ENCODE assay signal across 8 cellular contexts in genomic region chr1:144045751-144046530, GRCh38.
DNase-seq lines count a peak whose midpoint lies in the region; ATAC-seq and TF ChIP-seq lines count a peak whose summit lies in the region.
"Not testable (repeated sequence)": the region's sequence is repeated elsewhere in the genome, so short reads cannot be mapped to it uniquely, and the experiment has no call there.

No MANE protein-coding gene starts in this region.

- 0 out of 2 replicates have a peak, but pooled peaks have one; percentile 7 for TF ChIP-seq CTCF in LNCaP clone FGC (IDR thresholded peaks at IDR 0.05; ENCODE audit: control insufficient read depth, extremely low read depth, insufficient read depth)
- TF ChIP-seq CTCF in fibroblast of lung (conservative IDR thresholded peaks at IDR 0.05 in 1 of 2, IDR thresholded peaks at IDR 0.05 in 1 of 2; ENCODE audit: low read depth in 1 of 2, low read length in 2 of 2) = not testable (repeated sequence)

- POLR2A ChIA-PET in activated naive CD8-positive, alpha-beta T cell treated with anti-CD3 and anti-CD28 coated beads, Interleukin-2, amount 10 ng/mL, durations not matched to agents 7 days and 5 days (lab: Charles Lee) = not testable (repeated sequence)

- H3K4me3 ChIP-seq in CD4-positive, CD25-positive, alpha-beta regulatory T cell (ENCODE audit: low read depth, low read length); LNCaP clone FGC (ENCODE audit: low read depth, low read length); fibroblast of lung (replicated peaks in 1 of 4; ENCODE audit: control extremely low read depth in 1 of 4, insufficient read depth in 1 of 4, low read depth in 3 of 4, low read length in 4 of 4): not testable (repeated sequence)

- DNase-seq in CD4-positive, CD25-positive, alpha-beta regulatory T cell = peak in 2 of 3 donors; percentile 19 to 35
- not testable (repeated sequence) for DNase-seq in LNCaP clone FGC (ENCODE audit: low read depth); left lobe of liver (ENCODE audit: low spot score)
- peak; percentile 42 for DNase-seq in activated CD4-positive, alpha-beta T cell treated with anti-CD3 and anti-CD28 coated beads for 48 hours
- peak; percentile 30 for DNase-seq in activated naive CD8-positive, alpha-beta T cell treated with anti-CD3 and anti-CD28 coated beads, Interleukin-2, amount 10 ng/mL, durations not matched to agents 7 days and 5 days
- DNase-seq in fibroblast of lung (ENCODE audit: low read depth in 2 of 2) = peak; percentile 24 to 35
- peak in 2 of 3 donors; percentile 5 to 8 for DNase-seq in stimulated activated CD4-positive, alpha-beta T cell treated with anti-CD3 and anti-CD28 coated beads, Interleukin-12 subunit alpha, Interleukin-12 subunit beta, amount 100 ng/mL, for 48 hours (ENCODE audit: low read depth in 2 of 3, low spot score in 1 of 3)

- H3K79me2 ChIP-seq in fibroblast of lung (ENCODE audit: control insufficient read depth, insufficient read depth, low read length) = not testable (repeated sequence)

- not testable (repeated sequence) for H3K4me2 ChIP-seq in fibroblast of lung (ENCODE audit: extremely low read depth, insufficient read depth, low read length)

- not testable (repeated sequence) for H4K20me1 ChIP-seq in fibroblast of lung (ENCODE audit: control insufficient read depth, extremely low read depth, insufficient read depth, low read length)

- not testable (repeated sequence) for H3K27ac Mint-ChIP-seq in CD4-positive, CD25-positive, alpha-beta regulatory T cell; activated naive CD8-positive, alpha-beta T cell treated with anti-CD3 and anti-CD28 coated beads, Interleukin-2, amount 10 ng/mL, durations not matched to agents 7 days and 5 days

- ATAC-seq in CD4-positive, CD25-positive, alpha-beta regulatory T cell (ENCODE audit: low read depth in 2 of 2) = peak in 1 of 2 donors; percentile 28
- ATAC-seq in GM21576 (IDR thresholded peaks at IDR 0.05; ENCODE audit: unreplicated experiment) (peak; percentile 63), left lobe of liver (peak; percentile 60)
- peak; percentile 72 for ATAC-seq in activated naive CD8-positive, alpha-beta T cell treated with anti-CD3 and anti-CD28 coated beads, Interleukin-2, amount 10 ng/mL, durations not matched to agents 7 days and 5 days (ENCODE audit: low read depth)

- H3K27ac ChIP-seq in CD4-positive, CD25-positive, alpha-beta regulatory T cell (ENCODE audit: insufficient read depth, low read length, poor library complexity, severe bottlenecking); fibroblast of lung (ENCODE audit: insufficient read depth, low read length): not testable (repeated sequence)

- not testable (repeated sequence) for H3K36me3 Mint-ChIP-seq in CD4-positive, CD25-positive, alpha-beta regulatory T cell; activated naive CD8-positive, alpha-beta T cell treated with anti-CD3 and anti-CD28 coated beads, Interleukin-2, amount 10 ng/mL, durations not matched to agents 7 days and 5 days

- not testable (repeated sequence) for H3K9me3 Mint-ChIP-seq in CD4-positive, CD25-positive, alpha-beta regulatory T cell; activated naive CD8-positive, alpha-beta T cell treated with anti-CD3 and anti-CD28 coated beads, Interleukin-2, amount 10 ng/mL, durations not matched to agents 7 days and 5 days

- not testable (repeated sequence) for H3K27me3 ChIP-seq in CD4-positive, CD25-positive, alpha-beta regulatory T cell (ENCODE audit: control insufficient read depth, insufficient read depth, low read length); fibroblast of lung (ENCODE audit: control insufficient read depth, insufficient read depth, low read length)

- H3K4me1 ChIP-seq in CD4-positive, CD25-positive, alpha-beta regulatory T cell (ENCODE audit: control insufficient read depth, insufficient read depth, low read length, poor library complexity, severe bottlenecking); fibroblast of lung (ENCODE audit: control insufficient read depth, extremely low read depth, insufficient read depth, low read length): not testable (repeated sequence)

- H3K36me3 ChIP-seq in CD4-positive, CD25-positive, alpha-beta regulatory T cell (ENCODE audit: control insufficient read depth, insufficient read depth, low read length); fibroblast of lung (ENCODE audit: control insufficient read depth, insufficient read depth, low read length): not testable (repeated sequence)

- H3K4me1 Mint-ChIP-seq in CD4-positive, CD25-positive, alpha-beta regulatory T cell; activated naive CD8-positive, alpha-beta T cell treated with anti-CD3 and anti-CD28 coated beads, Interleukin-2, amount 10 ng/mL, durations not matched to agents 7 days and 5 days: not testable (repeated sequence)

- H3K9ac ChIP-seq in fibroblast of lung (ENCODE audit: insufficient read depth, low read length) = not testable (repeated sequence)

- not testable (repeated sequence) for H2AFZ ChIP-seq in fibroblast of lung (ENCODE audit: low read length)

- not testable (repeated sequence) for H3K9me3 ChIP-seq in CD4-positive, CD25-positive, alpha-beta regulatory T cell (ENCODE audit: control insufficient read depth in 2 of 2, low read length in 2 of 2); fibroblast of lung (ENCODE audit: control insufficient read depth, insufficient read depth, low read depth, low read length)

- not testable (repeated sequence) for H3K27me3 Mint-ChIP-seq in CD4-positive, CD25-positive, alpha-beta regulatory T cell; activated naive CD8-positive, alpha-beta T cell treated with anti-CD3 and anti-CD28 coated beads, Interleukin-2, amount 10 ng/mL, durations not matched to agents 7 days and 5 days

- H3K4me3 Mint-ChIP-seq in CD4-positive, CD25-positive, alpha-beta regulatory T cell; activated naive CD8-positive, alpha-beta T cell treated with anti-CD3 and anti-CD28 coated beads, Interleukin-2, amount 10 ng/mL, durations not matched to agents 7 days and 5 days: not testable (repeated sequence)
